ENCODE assay signal across 1 cellular context in genomic region chr1:35561297-35561971, GRCh38.
TF ChIP-seq lines count a peak whose summit lies in the region.

No MANE protein-coding gene starts in this region.

TF ChIP-seq in IMR-90, 13 proteins besides CTCF, POLR2A, EP300 and RAD21 (continued from another document):
- TF ChIP-seq MXI1 (IDR thresholded peaks at IDR 0.05; ENCODE audit: borderline replicate concordance, low read depth, low read length) (no peak), MAFK (IDR thresholded peaks at IDR 0.05; ENCODE audit: low read depth, low read length) (no peak)
